ENCODE assay signal across 18 cellular contexts in the genomic region with DNA sequence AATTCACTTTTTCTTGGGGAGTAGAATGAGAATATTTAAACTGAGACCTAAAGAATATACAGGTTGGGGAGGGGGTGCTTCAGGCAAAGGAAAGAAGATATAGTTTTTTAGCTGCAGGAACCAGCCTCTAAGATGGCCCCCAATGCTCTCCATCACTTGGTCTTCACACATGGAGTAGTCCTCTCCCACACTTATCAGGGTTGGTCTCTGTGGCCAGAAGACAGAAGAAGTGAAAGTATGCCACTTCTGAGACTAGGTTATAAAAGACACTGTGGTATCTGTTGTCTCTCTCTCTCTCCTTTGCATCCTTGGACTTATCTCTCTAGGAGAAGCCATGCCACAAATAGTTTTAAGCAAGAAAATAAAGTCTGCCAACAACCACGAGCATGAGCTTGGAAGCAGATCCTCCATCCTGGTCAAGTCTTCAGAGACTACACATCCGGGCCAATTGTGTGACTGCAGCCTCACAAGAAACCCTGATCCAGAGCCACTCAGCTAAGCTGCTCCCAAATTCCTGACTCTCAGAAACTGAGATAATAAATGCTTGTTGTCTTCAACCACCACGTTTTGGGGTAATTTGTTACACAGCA. TPM values are rescaled to one million over a fixed set of nuclear protein-coding genes. Genes with fewer than 3 reads are reported as not detected.
A peak's percentile ranks its signal among the peaks of the same experiment; 100 is the strongest.
DNase-seq lines count a peak whose midpoint lies in the region; ATAC-seq, FAIRE-seq and TF ChIP-seq lines count a peak whose summit lies in the region.
"Had no signal": no experiment of that assay in that cellular context is flagged by ENCODE, and none has a peak within 500 bp of the region (broad histone marks: within the 10 kb centered on the region; RNA-seq: fewer than 3 reads in every experiment).

No MANE protein-coding gene starts in this region.

- no peaks in the 10 kb centered on the region for H3K27me3 ChIP-seq in smooth muscle cell (ENCODE audit: low read depth)
- no peaks in the 10 kb centered on the region for H3K27me3 ChIP-seq in esophagus muscularis mucosa
- H3K27me3 ChIP-seq: testis had no signal

- H4K20me1 ChIP-seq in smooth muscle cell (ENCODE audit: low read depth), result no peaks in the 10 kb centered on the region

- no peak overlapping the region for H2AFZ ChIP-seq in smooth muscle cell (ENCODE audit: low read depth)

- no peaks in the 10 kb centered on the region for H3K79me2 ChIP-seq in smooth muscle cell (ENCODE audit: low read depth)

- peaks cover 4% of the 10 kb centered on the region for H3K4me1 ChIP-seq in smooth muscle cell (ENCODE audit: low read depth)
- H3K4me1 ChIP-seq in esophagus muscularis mucosa, result no peaks in the 10 kb centered on the region
- H3K4me1 ChIP-seq: testis had no signal

- no peak overlapping the region for H3K9ac ChIP-seq in smooth muscle cell (ENCODE audit: low read depth)

- H3K36me3 ChIP-seq in smooth muscle cell (ENCODE audit: low read depth) (peaks cover 17% of the 10 kb centered on the region), esophagus muscularis mucosa (peaks cover 15 to 73% (median 27%) of the 10 kb centered on the region in 4 donors)

- no peak for FAIRE-seq in GM12892 (lab: Jason Lieb, UNC)
- FAIRE-seq: colon, G401.6, HepG2 had no signal

- ATAC-seq in GM18870 (IDR thresholded peaks at IDR 0.05; ENCODE audit: unreplicated experiment), result peak; percentile 61
- peak; percentile 49 for ATAC-seq in HG02588 (IDR thresholded peaks at IDR 0.05; ENCODE audit: unreplicated experiment)
- ATAC-seq in GM21360 (IDR thresholded peaks at IDR 0.05; ENCODE audit: unreplicated experiment), result no peak
- ATAC-seq: CD8-positive, alpha-beta T cell; HepG2 had no signal

- no peak overlapping the region for H3K4me2 ChIP-seq in smooth muscle cell

- TF ChIP-seq EP300 in esophagus muscularis mucosa (IDR thresholded peaks at IDR 0.05), result no peak

- H3K9me3 ChIP-seq in smooth muscle cell (replicated peaks; ENCODE audit: low read depth), result no peaks in the 10 kb centered on the region
- H3K9me3 ChIP-seq in esophagus muscularis mucosa, result no peaks in the 10 kb centered on the region
- H3K9me3 ChIP-seq: testis had no signal

- intact Hi-C loops in esophagus muscularis mucosa (cut with DNase I), result no loop called here

- no peak for TF ChIP-seq POLR2A in esophagus muscularis mucosa (IDR thresholded peaks at IDR 0.05; ENCODE audit: low read depth)
- TF ChIP-seq POLR2A in GM12892 (IDR thresholded peaks at IDR 0.05; ENCODE audit: low read depth, low read length), result no peak

- 61% methylated on average over 3 of the region's 3 CpGs for WGBS in smooth muscle cell (ENCODE audit: low lambda C conversion rate)
- 73% methylated on average over 3 of the region's 3 CpGs for WGBS in esophagus muscularis mucosa

- H3K27ac ChIP-seq in smooth muscle cell (ENCODE audit: low read depth) (peak overlapping the region; percentile 62), esophagus muscularis mucosa (replicated peaks in 1 of 4) (no peak overlapping the region)
- H3K27ac ChIP-seq: testis had no signal

- H3F3A ChIP-seq in smooth muscle cell (ENCODE audit: low read depth), result no peaks in the 10 kb centered on the region

- peak; percentile 45 for DNase-seq in NCI-H226
- no peak for DNase-seq in smooth muscle cell (lab: John Stamatoyannopoulos, UW; ENCODE audit: unreplicated experiment)
- DNase-seq in esophagus muscularis mucosa (ENCODE audit: extremely low spot score), result no peak
- no peak for DNase-seq in GM12892 (ENCODE audit: insufficient read length)
- DNase-seq: activated CD4-positive, alpha-beta T cell treated with anti-CD3 and anti-CD28 coated beads, Interleukin-2, amount 10 ng/mL, durations not matched to agents 24 days and 14 days; activated T-cell treated with anti-CD3 and anti-CD28 coated beads, Interleukin-2, amount 50 U/mL, for 1 hour; CD8-positive, alpha-beta T cell; erythroblast; H9; NCI-H1436 treated with DMSO at 0.1 percent for 48 hours; NCI-H526 treated with DMSO at 0.1 percent for 48 hours; testis had no signal

- TF ChIP-seq CTCF in smooth muscle cell (IDR thresholded peaks at IDR 0.05; ENCODE audit: borderline replicate concordance, insufficient read depth, poor library complexity, severe bottlenecking) (no peak), esophagus muscularis mucosa (IDR thresholded peaks at IDR 0.05) (no peak)

- H3K4me3 ChIP-seq in smooth muscle cell, result no peak overlapping the region
- no peak overlapping the region for H3K4me3 ChIP-seq in esophagus muscularis mucosa
- H3K4me3 ChIP-seq: testis had no signal

RNA-seq across cellular contexts. Expression of a gene that starts 18.0 kb away (rescaled TPM):
- 24.3 and 49.6 TPM in 2 replicates for total RNA-seq in smooth muscle cell
- 14.8 and 16.9 TPM in 2 replicates for polyA plus RNA-seq in smooth muscle cell
- total RNA-seq in esophagus muscularis mucosa, result 1 to 10 TPM; 5.2 to 8.7 (median 6.7) TPM
- 13.6 TPM for polyA plus RNA-seq in GM12892 (2012; ENCODE audit: missing spikeins)

RNA-seq across cellular contexts. Expression of a gene that starts 18.1 kb away (rescaled TPM):
- total RNA-seq in smooth muscle cell (22.5 and 42.8 TPM in 2 replicates), esophagus muscularis mucosa (10 to 100 TPM; 13.6 to 24.0 (median 20.6) TPM)
- polyA plus RNA-seq in smooth muscle cell, result 7.0 and 9.2 TPM in 2 replicates
- 21.8 TPM for polyA plus RNA-seq in GM12892 (2012; ENCODE audit: missing spikeins)
